ENCODE assay signal across 12 cellular contexts in the genomic region with DNA sequence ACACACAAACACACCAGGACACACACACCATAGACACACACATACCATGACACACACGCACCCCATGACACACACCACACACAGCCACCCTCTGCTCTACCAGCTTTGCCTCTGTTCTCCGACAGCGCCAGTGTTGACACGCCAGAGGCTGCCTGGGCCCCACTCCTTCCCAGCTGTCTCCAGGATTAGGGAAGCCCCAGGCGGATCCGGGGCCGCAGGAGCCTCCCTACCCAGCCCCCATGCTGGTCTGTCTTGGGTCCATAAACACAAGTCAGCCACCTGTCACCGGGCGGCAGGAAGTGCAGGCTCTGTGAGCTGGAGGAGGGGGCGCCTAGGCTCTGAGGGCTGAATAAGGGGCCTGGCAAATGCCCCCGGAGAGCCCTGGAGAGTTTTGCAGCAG. TPM values are rescaled to one million over a fixed set of nuclear protein-coding genes. Genes with fewer than 3 reads are reported as not detected.
DNase-seq lines count a peak whose midpoint lies in the region; ATAC-seq and TF ChIP-seq lines count a peak whose summit lies in the region.
"Had no signal": no experiment of that assay in that cellular context is flagged by ENCODE, and none has a peak within 500 bp of the region (broad histone marks: within the 10 kb centered on the region; RNA-seq: fewer than 3 reads in every experiment).

No MANE protein-coding gene starts in this region.

- H3K27ac ChIP-seq in SK-N-SH (ENCODE audit: low read depth in 2 of 2, low read length in 1 of 2) (no peak overlapping the region), hepatocyte (peak overlapping the region; percentile 6)
- H3K27ac ChIP-seq: spleen had no signal

- no peak for TF ChIP-seq RAD21 in SK-N-SH (IDR thresholded peaks at IDR 0.05; ENCODE audit: low read length)

- ATAC-seq in SK-N-SH treated with all-trans-retinoic acid at 6 μM for 48 hours (no peak), HG03342 (IDR thresholded peaks at IDR 0.05; ENCODE audit: unreplicated experiment) (no peak)
- ATAC-seq: PC-3 had no signal

- 76% methylated on average over 9 of the region's 11 CpGs for WGBS in SK-N-SH (ENCODE audit: low lambda C conversion rate)
- WGBS in hepatocyte (ENCODE audit: low lambda C conversion rate, missing lambda C conversion rate) = 45% methylated on average over 11 of the region's 11 CpGs

- no peak for TF ChIP-seq CTCF in SK-N-SH (IDR thresholded peaks at IDR 0.05)
- no peak for TF ChIP-seq CTCF in hepatocyte (IDR thresholded peaks at IDR 0.05; ENCODE audit: poor library complexity)

- H2AFZ ChIP-seq in SK-N-SH (ENCODE audit: low read depth) (no peak overlapping the region), hepatocyte (no peak overlapping the region)

- H3K4me3 ChIP-seq in SK-N-SH (ENCODE audit: low read depth in 2 of 2, low read length in 1 of 2) = no peak overlapping the region
- H3K4me3 ChIP-seq in hepatocyte = no peak overlapping the region
- H3K4me3 ChIP-seq in skeletal muscle satellite cell (ENCODE audit: low read length) = no peak overlapping the region
- H3K4me3 ChIP-seq: spleen had no signal

- H3K4me1 ChIP-seq in SK-N-SH (ENCODE audit: control insufficient read depth in 1 of 2, insufficient read depth in 2 of 2, low read depth in 1 of 2, low read length in 1 of 2) = peaks cover 4 to 8% of the 10 kb centered on the region in 2 experiments; a peak in 2 of 4 replicates
- H3K4me1 ChIP-seq in hepatocyte (ENCODE audit: insufficient read depth) = peaks cover 21% of the 10 kb centered on the region
- H3K4me1 ChIP-seq in skeletal muscle satellite cell (ENCODE audit: control insufficient read depth, insufficient read depth, low read length) = peaks cover 48% of the 10 kb centered on the region

- peaks cover 82% of the 10 kb centered on the region for H3K79me2 ChIP-seq in SK-N-SH (ENCODE audit: insufficient read depth)
- peaks cover 79% of the 10 kb centered on the region for H3K79me2 ChIP-seq in hepatocyte

- H4K20me1 ChIP-seq in SK-N-SH (ENCODE audit: insufficient read depth) = peaks cover 59% of the 10 kb centered on the region
- peaks cover 26% of the 10 kb centered on the region for H4K20me1 ChIP-seq in hepatocyte (ENCODE audit: insufficient read depth, poor library complexity, severe bottlenecking)

- CTCF ChIA-PET in SK-N-SH (lab: Yijun Ruan, JAX) = interaction anchor here (5.2 to 10.7 kb wide), 2 partner anchors 17 to 20 kb away, joined by 41 to 72 read pairs; no protein-coding TSS in a partner anchor

- DNase-seq in SK-N-SH (peak; percentile 59), NCI-H774 (lab: John Stamatoyannopoulos, UW) (peak; percentile 26), hepatocyte (ENCODE audit: low spot score) (peak; percentile 50), T-helper 1 cell (no peak)
- DNase-seq in activated CD4-positive, alpha-beta T cell treated with anti-CD3 and anti-CD28 coated beads, Interleukin-2, amount 50 U/mL, for 1 hour = no peak
- DNase-seq: HFFc6, kidney, PC-3, spleen had no signal

- TF ChIP-seq EP300 in SK-N-SH (IDR thresholded peaks at IDR 0.05; ENCODE audit: borderline replicate concordance in 1 of 2, low read depth in 1 of 2, low read length in 1 of 2) = no peak

- H3K9ac ChIP-seq in SK-N-SH (no peak overlapping the region), skeletal muscle satellite cell (ENCODE audit: low read depth, low read length) (no peak overlapping the region)

- H3K27me3 ChIP-seq in SK-N-SH (ENCODE audit: insufficient read depth) (no peaks in the 10 kb centered on the region), hepatocyte (no peaks in the 10 kb centered on the region), skeletal muscle satellite cell (ENCODE audit: control insufficient read depth, insufficient read depth, low read length) (no peaks in the 10 kb centered on the region)
- H3K27me3 ChIP-seq: spleen had no signal

- peaks cover 7% of the 10 kb centered on the region for H3F3A ChIP-seq in SK-N-SH (replicated peaks; ENCODE audit: insufficient read depth)

- H3K9me3 ChIP-seq in SK-N-SH (no peaks in the 10 kb centered on the region), hepatocyte (ENCODE audit: low read depth) (no peaks in the 10 kb centered on the region), skeletal muscle satellite cell (replicated peaks; ENCODE audit: low read length) (no peaks in the 10 kb centered on the region)
- H3K9me3 ChIP-seq: spleen had no signal

- H3K36me3 ChIP-seq in SK-N-SH (replicated peaks in 1 of 2; ENCODE audit: control insufficient read depth in 1 of 2, insufficient read depth in 2 of 2, low read length in 1 of 2) (no peaks in the 10 kb centered on the region), hepatocyte (replicated peaks; ENCODE audit: insufficient read depth, low read depth) (no peaks in the 10 kb centered on the region), skeletal muscle satellite cell (ENCODE audit: insufficient read depth, low read length) (no peaks in the 10 kb centered on the region)
- H3K36me3 ChIP-seq: spleen had no signal

- H3K4me2 ChIP-seq in SK-N-SH (no peak overlapping the region), hepatocyte (no peak overlapping the region), skeletal muscle satellite cell (ENCODE audit: low read length) (peak overlapping the region; percentile 11)

- POLR2A ChIA-PET in SK-N-SH (lab: Yijun Ruan, JAX) = no interaction called here

- no peaks in the 10 kb centered on the region for H3K9me2 ChIP-seq in SK-N-SH
- H3K9me2 ChIP-seq in hepatocyte (replicated peaks; ENCODE audit: insufficient read depth) = no peaks in the 10 kb centered on the region

TF ChIP-seq in SK-N-SH, 30 proteins besides CTCF, POLR2A, EP300 and RAD21 (continues in another document):
- no peak for TF ChIP-seq MXI1 (IDR thresholded peaks at IDR 0.05; ENCODE audit: low read depth, low read length)
- TF ChIP-seq RCOR1 (IDR thresholded peaks at IDR 0.05; ENCODE audit: low read length) = no peak
- no peak for TF ChIP-seq SIN3A (IDR thresholded peaks at IDR 0.05; ENCODE audit: borderline replicate concordance, low read depth, low read length)
- TF ChIP-seq TCF12 (IDR thresholded peaks at IDR 0.05) = no peak
- TF ChIP-seq NRF1 (IDR thresholded peaks at IDR 0.05; ENCODE audit: low read depth, low read length) = no peak
- TF ChIP-seq, protein P1, sequence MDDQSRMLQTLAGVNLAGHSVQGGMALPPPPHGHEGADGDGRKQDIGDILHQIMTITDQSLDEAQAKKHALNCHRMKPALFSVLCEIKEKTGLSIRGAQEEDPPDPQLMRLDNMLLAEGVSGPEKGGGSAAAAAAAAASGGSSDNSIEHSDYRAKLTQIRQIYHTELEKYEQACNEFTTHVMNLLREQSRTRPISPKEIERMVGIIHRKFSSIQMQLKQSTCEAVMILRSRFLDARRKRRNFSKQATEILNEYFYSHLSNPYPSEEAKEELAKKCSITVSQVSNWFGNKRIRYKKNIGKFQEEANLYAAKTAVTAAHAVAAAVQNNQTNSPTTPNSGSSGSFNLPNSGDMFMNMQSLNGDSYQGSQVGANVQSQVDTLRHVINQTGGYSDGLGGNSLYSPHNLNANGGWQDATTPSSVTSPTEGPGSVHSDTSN (IDR thresholded peaks at IDR 0.05) = no peak
- TF ChIP-seq POLR2AphosphoS5 (IDR thresholded peaks at IDR 0.05; ENCODE audit: low read depth, low read length) = no peak
- TF ChIP-seq MEF2A (IDR thresholded peaks at IDR 0.05; ENCODE audit: borderline replicate concordance, low read depth) = no peak

TF ChIP-seq in SK-N-SH treated with all-trans-retinoic acid at 6 μM for 48 hours, 23 proteins besides CTCF, POLR2A, EP300 and RAD21:
- no peak for TF ChIP-seq ZFP3 (CRISPR knock-in tag; IDR thresholded peaks at IDR 0.05)
- no peak for TF ChIP-seq ISL1 (CRISPR knock-in tag; IDR thresholded peaks at IDR 0.05)

RNA-seq across cellular contexts. Expression of gene TBC1D16, which starts 10.5 kb away (rescaled TPM):
- 14.5 and 15.3 TPM in 2 replicates for polyA plus RNA-seq in SK-N-SH (2012; rRNA removed)
- 7.9 and 13.0 TPM in 2 replicates for polyA plus RNA-seq in SK-N-SH (2012; cell fraction: cytosol; rRNA removed)
- 22.6 and 24.9 TPM in 2 replicates for polyA plus RNA-seq in SK-N-SH (2012; cell fraction: nucleus; rRNA removed)
- 28.8 and 38.1 TPM in 2 replicates for total RNA-seq in hepatocyte
- 19.5 and 24.5 TPM in 2 replicates for polyA plus RNA-seq in hepatocyte
- total RNA-seq in skeletal muscle satellite cell (2012; rRNA removed) = 49.1 and 59.3 TPM in 2 replicates

RNA-seq across cellular contexts. Expression of gene CCDC40, which starts 11.3 kb away (rescaled TPM):
- polyA plus RNA-seq in SK-N-SH (2012; rRNA removed) (17.3 and 21.6 TPM in 2 replicates), hepatocyte (4.7 and 7.6 TPM in 2 replicates)
- 8.0 and 8.3 TPM in 2 replicates for polyA plus RNA-seq in SK-N-SH (2012; cell fraction: cytosol; rRNA removed)
- polyA plus RNA-seq in SK-N-SH (2012; cell fraction: nucleus; rRNA removed) = 87.6 and 92.0 TPM in 2 replicates
- 2.2 and 3.0 TPM in 2 replicates for total RNA-seq in hepatocyte
- total RNA-seq in skeletal muscle satellite cell (2012; rRNA removed) = 2.0 and 2.8 TPM in 2 replicates

Comparison
In these comparisons a context has a peak if more than half of its experiments do, and no peak if none do; other contexts are left out.
1. DNase-seq: peak in SK-N-SH (single experiment), NCI-H774 (single experiment) and hepatocyte (single experiment); none in activated CD4-positive, alpha-beta T cell treated with anti-CD3 and anti-CD28 coated beads, Interleukin-2, amount 50 U/mL, for 1 hour (single experiment) and T-helper 1 cell (0 of 5).